Comparison of ENCODE assay signal across 1 cellular context in the genomic region with DNA sequence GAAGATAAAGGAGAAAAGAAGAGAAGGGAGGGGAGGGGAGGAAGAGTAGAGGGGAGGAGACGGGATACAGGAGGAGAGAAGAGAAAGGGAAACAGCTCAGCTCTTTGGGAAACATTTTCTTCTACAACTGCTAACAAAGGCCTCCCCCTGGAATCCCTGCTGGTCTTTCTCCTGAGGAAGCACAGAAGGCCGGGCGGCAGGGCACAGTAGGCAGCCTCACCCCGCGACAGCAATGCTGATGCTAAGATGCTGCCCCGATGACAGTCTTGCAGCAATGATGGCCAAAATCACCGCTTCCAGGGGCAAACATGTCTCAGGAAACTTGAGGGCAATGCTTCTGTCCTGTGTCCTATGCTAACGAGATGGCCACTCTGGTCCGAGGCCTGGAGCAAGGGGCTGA.
TF ChIP-seq lines count a peak whose summit lies in the region.

No MANE protein-coding gene starts in this region.

TF ChIP-seq in H1, 55 proteins besides CTCF, POLR2A, EP300 and RAD21:
- TF ChIP-seq SIX5 (IDR thresholded peaks at IDR 0.05; ENCODE audit: low read depth, low read length), result no peak
